Comparison of ENCODE assay signal across 8 cellular contexts in the genomic region with DNA sequence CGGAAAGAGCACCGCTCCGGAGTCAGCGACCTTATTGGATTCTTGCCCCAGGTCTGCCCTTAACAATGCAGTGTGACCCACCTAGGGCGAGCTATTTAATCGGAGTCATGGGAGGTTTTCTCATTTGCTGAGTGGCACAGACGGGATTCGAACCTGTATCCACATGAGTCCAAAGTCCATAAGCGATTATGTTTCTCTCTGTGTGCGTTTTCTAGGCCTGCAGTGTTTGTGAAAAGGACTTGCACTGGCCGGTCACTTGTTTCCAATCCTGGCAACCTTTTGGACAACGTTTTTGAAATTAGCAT. TPM values are rescaled to one million over a fixed set of nuclear protein-coding genes. Genes with fewer than 3 reads are reported as not detected.
DNase-seq lines count a peak whose midpoint lies in the region; ATAC-seq and TF ChIP-seq lines count a peak whose summit lies in the region.

No MANE protein-coding gene starts in this region.

- TF ChIP-seq CTCF in right atrium auricular region (IDR thresholded peaks at IDR 0.05): no peak
- no peak for TF ChIP-seq CTCF in body of pancreas (IDR thresholded peaks at IDR 0.05)
- TF ChIP-seq CTCF in lower leg skin (IDR thresholded peaks at IDR 0.05): no peak

- H3K36me3 ChIP-seq in right atrium auricular region (no peaks in the 10 kb centered on the region), body of pancreas (replicated peaks in 1 of 2; ENCODE audit: insufficient read depth in 1 of 2, low read depth in 2 of 2) (no peaks in the 10 kb centered on the region)

- peak overlapping the region; percentile 91 to 96 for H3K4me3 ChIP-seq in right atrium auricular region
- H3K4me3 ChIP-seq in body of pancreas: peak overlapping the region in 1 of 2 donors; percentile 44
- peak overlapping the region; percentile 62 for H3K4me3 ChIP-seq in lower leg skin (ENCODE audit: low read depth, poor library complexity, severe bottlenecking)

- DNase-seq in right atrium auricular region (ENCODE audit: low spot score) (no peak), Right ventricle myocardium superior (no peak), body of pancreas (no peak), lower leg skin (ENCODE audit: low spot score in 2 of 2) (no peak), NCI-H1105 treated with DMSO at 0.1 percent for 48 hours (lab: John Stamatoyannopoulos, UW) (no peak), inferior parietal cortex (ENCODE audit: extremely low spot score) (no peak), AG08396 (ENCODE audit: low spot score) (no peak)

- H3K9me3 ChIP-seq in right atrium auricular region (no peaks in the 10 kb centered on the region), body of pancreas (no peaks in the 10 kb centered on the region)

- H3K27ac ChIP-seq in right atrium auricular region (peak overlapping the region; percentile 91 to 93), body of pancreas (peak overlapping the region in 3 of 4 donors; percentile 76 to 87 (median 84))

- H3K4me1 ChIP-seq in right atrium auricular region (peaks cover 0 to 17% of the 10 kb centered on the region in 2 donors), body of pancreas (peaks cover 21% of the 10 kb centered on the region)

- ATAC-seq in Right ventricle myocardium superior (ENCODE audit: poor library complexity): no peak
- no peak for ATAC-seq in body of pancreas
- ATAC-seq in HG02610 (IDR thresholded peaks at IDR 0.05; ENCODE audit: unreplicated experiment): no peak

- TF ChIP-seq POLR2A in body of pancreas (IDR thresholded peaks at IDR 0.05): no peak
- TF ChIP-seq POLR2A in lower leg skin (IDR thresholded peaks at IDR 0.05): no peak

- no peaks in the 10 kb centered on the region for H3K27me3 ChIP-seq in right atrium auricular region
- H3K27me3 ChIP-seq in body of pancreas: no peaks in the 10 kb centered on the region

- 10 to 20% methylated on average over 8 to 12 of the region's 12 CpGs for WGBS in body of pancreas, 2 donors
- WGBS in lower leg skin, 2 donors: 15% methylated on average over 12 of the region's 12 CpGs

- intact Hi-C loops in Right ventricle myocardium superior (cut with DNase I) (no loop called here), body of pancreas (cut with DNase I) (no loop called here), lower leg skin (cut with DNase I; ENCODE audit: low total_unique reads) (no loop called here)

RNA-seq across cellular contexts. Expression of a gene that starts 0.7 kb away (rescaled TPM):
- total RNA-seq in right atrium auricular region (10 to 100 TPM; 25.6 to 30.0 TPM), Right ventricle myocardium superior (26.7 TPM), body of pancreas (10 to 100 TPM; 10.4 to 22.7 TPM), lower leg skin (10 to 100 TPM in 3 of 4 donors, 1 to 10 TPM in 1; 5.7 to 19.0 (median 12.4) TPM)
